In genomic region chr16:28668199-28668598, GRCh38 we compare ENCODE assay signal across 5 cellular contexts. TPM values are rescaled to one million over a fixed set of nuclear protein-coding genes. Genes with fewer than 3 reads are reported as not detected.
"Had no signal": no experiment of that assay in that cellular context is flagged by ENCODE, and none has a peak within 500 bp of the region (broad histone marks: within the 10 kb centered on the region; RNA-seq: fewer than 3 reads in every experiment).

No MANE protein-coding gene starts in this region.

RNA-seq across cellular contexts. Expression of gene NPIPB8, which starts 30.3 kb away (rescaled TPM):
- total RNA-seq: M059J, Right ventricle myocardium inferior, RPMI7951, SJCRH30, SK-MEL-5 had no signal

RNA-seq across cellular contexts. Expression of gene SULT1A1, which starts 58.4 kb away (rescaled TPM):
- total RNA-seq: RPMI7951 had no signal
